Comparison of ENCODE assay signal across 15 cellular contexts in the genomic region with DNA sequence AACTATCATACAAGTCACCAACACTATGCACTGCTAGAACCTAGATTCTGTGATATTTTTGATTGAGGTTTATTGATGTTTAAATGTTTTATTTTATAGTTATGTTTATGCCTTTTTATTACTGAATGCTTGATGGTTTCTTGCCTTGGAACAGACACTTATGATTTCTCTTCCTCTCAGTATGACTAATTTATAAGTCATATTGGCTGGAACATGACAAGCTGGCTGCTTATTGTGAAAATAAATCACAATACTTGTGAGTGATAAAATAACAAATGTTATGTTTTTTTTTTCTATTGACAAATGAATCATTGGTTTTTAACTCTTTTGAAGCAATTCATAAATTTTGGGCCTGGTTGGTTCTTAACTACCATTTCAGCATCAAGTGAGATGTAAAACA.
DNase-seq lines count a peak whose midpoint lies in the region; FAIRE-seq and TF ChIP-seq lines count a peak whose summit lies in the region.
"Had no signal": no experiment of that assay in that cellular context is flagged by ENCODE, and none has a peak within 500 bp of the region (broad histone marks: within the 10 kb centered on the region; RNA-seq: fewer than 3 reads in every experiment).

No MANE protein-coding gene starts in this region.

- FAIRE-seq in RCC 7860 (lab: Jason Lieb, UNC) (peak; percentile 66), astrocyte (lab: Jason Lieb, UNC) (no peak), keratinocyte (lab: Jason Lieb, UNC) (no peak)
- FAIRE-seq: A549, GM12878, GM18507 had no signal

- no peaks in the 10 kb centered on the region for H4K20me1 ChIP-seq in astrocyte (ENCODE audit: insufficient read depth, low read length)
- H4K20me1 ChIP-seq in keratinocyte (ENCODE audit: control insufficient read depth, extremely low read depth, insufficient read depth, low read length) = no peaks in the 10 kb centered on the region

- H3K9me3 Mint-ChIP-seq in astrocyte (ENCODE audit: unreplicated experiment) = no peaks in the 10 kb centered on the region
- H3K9me3 Mint-ChIP-seq: GM23338 had no signal

- H2AFZ ChIP-seq in astrocyte (ENCODE audit: low read depth, low read length) (no peak overlapping the region), keratinocyte (ENCODE audit: control insufficient read depth, low read length) (no peak overlapping the region)
- H2AFZ ChIP-seq: GM23338 had no signal

- H3K27me3 Mint-ChIP-seq in astrocyte (ENCODE audit: low read depth, unreplicated experiment) = no peaks in the 10 kb centered on the region
- H3K27me3 Mint-ChIP-seq: CD4-positive, alpha-beta memory T cell had no signal

- no peak for TF ChIP-seq POLR2A in lower leg skin (IDR thresholded peaks at IDR 0.05)

- no peaks in the 10 kb centered on the region for H3K4me1 Mint-ChIP-seq in astrocyte (ENCODE audit: low read depth, unreplicated experiment)
- H3K4me1 Mint-ChIP-seq: CD4-positive, alpha-beta memory T cell had no signal

- H3K36me3 ChIP-seq in astrocyte (ENCODE audit: insufficient read depth, low read length) = no peaks in the 10 kb centered on the region
- H3K36me3 ChIP-seq in keratinocyte (ENCODE audit: control insufficient read depth in 2 of 2, extremely low read depth in 1 of 2, insufficient read depth in 2 of 2, low read length in 2 of 2) = no peaks in the 10 kb centered on the region
- no peaks in the 10 kb centered on the region for H3K36me3 ChIP-seq in tibial artery
- H3K36me3 ChIP-seq: BE2C had no signal

- DNase-seq in RCC 7860 (ENCODE audit: low spot score) (no peak), astrocyte (ENCODE audit: low read depth) (peak; percentile 29), keratinocyte (ENCODE audit: low read depth, low spot score) (peak; percentile 1), cortex of kidney (lab: John Stamatoyannopoulos, UW) (no peak), tibial artery (no peak), lower leg skin (ENCODE audit: low spot score in 2 of 2) (no peak)
- DNase-seq: BE2C; CD4-positive, alpha-beta memory T cell; DMS79; H7 had no signal

- H3K36me3 Mint-ChIP-seq in astrocyte (ENCODE audit: low read depth, unreplicated experiment) = no peaks in the 10 kb centered on the region
- H3K36me3 Mint-ChIP-seq: CD4-positive, alpha-beta memory T cell had no signal

- TF ChIP-seq CTCF in astrocyte (IDR thresholded peaks at IDR 0.05; ENCODE audit: insufficient read depth, low read depth, low read length) = no peak
- no peak for TF ChIP-seq CTCF in keratinocyte (optimal IDR thresholded peaks at IDR 0.05 in 1 of 3, IDR thresholded peaks at IDR 0.05 in 1 of 3, conservative IDR thresholded peaks at IDR 0.05 in 1 of 3; ENCODE audit: extremely low read depth in 1 of 3, insufficient read depth in 2 of 3, low read length in 3 of 3)
- TF ChIP-seq CTCF in tibial artery (IDR thresholded peaks at IDR 0.05) = no peak
- no peak for TF ChIP-seq CTCF in lower leg skin (IDR thresholded peaks at IDR 0.05)

- H3K4me3 ChIP-seq in astrocyte (ENCODE audit: insufficient read depth, low read depth, low read length) (no peak overlapping the region), keratinocyte (ENCODE audit: control insufficient read depth in 2 of 3, extremely low read depth in 1 of 3, insufficient read depth in 2 of 3, low read depth in 1 of 3, low read length in 3 of 3) (no peak overlapping the region), tibial artery (no peak overlapping the region), lower leg skin (ENCODE audit: low read depth, poor library complexity, severe bottlenecking) (no peak overlapping the region)
- H3K4me3 ChIP-seq: A549, GM12878, GM23338 had no signal

- H3K4me1 ChIP-seq in astrocyte (ENCODE audit: insufficient read depth, low read length) = no peaks in the 10 kb centered on the region
- no peaks in the 10 kb centered on the region for H3K4me1 ChIP-seq in keratinocyte (ENCODE audit: control insufficient read depth, extremely low read depth, insufficient read depth, low read length)
- no peaks in the 10 kb centered on the region for H3K4me1 ChIP-seq in tibial artery
- H3K4me1 ChIP-seq: A549, BE2C had no signal

- no peak overlapping the region for H3K4me3 Mint-ChIP-seq in astrocyte (ENCODE audit: unreplicated experiment)
- H3K4me3 Mint-ChIP-seq: CD4-positive, alpha-beta memory T cell; GM23338 had no signal

- H3K4me2 ChIP-seq in astrocyte (ENCODE audit: low read length) = no peak overlapping the region
- no peak overlapping the region for H3K4me2 ChIP-seq in keratinocyte (ENCODE audit: control insufficient read depth, extremely low read depth, insufficient read depth, low read depth, low read length)
- H3K4me2 ChIP-seq: A549, GM23338 had no signal

- dilution Hi-C loops in keratinocyte (cut with MboI; ENCODE audit: extremely low pct_ligation_motif_present, low sequenced_read_pairs) = no loop called here

- no peaks in the 10 kb centered on the region for H3K9me1 ChIP-seq in keratinocyte (ENCODE audit: control insufficient read depth, extremely low read depth, insufficient read depth, low read length)

- H3K27ac Mint-ChIP-seq in astrocyte (ENCODE audit: unreplicated experiment) = no peak overlapping the region
- H3K27ac Mint-ChIP-seq: CD4-positive, alpha-beta memory T cell; GM23338 had no signal

- intact Hi-C loops in tibial artery (cut with DNase I; ENCODE audit: low total_unique reads) (no loop called here), lower leg skin (cut with DNase I; ENCODE audit: low total_unique reads) (no loop called here)

- H3K79me2 ChIP-seq in astrocyte (ENCODE audit: insufficient read depth, low read length) = no peaks in the 10 kb centered on the region
- no peaks in the 10 kb centered on the region for H3K79me2 ChIP-seq in keratinocyte (ENCODE audit: control insufficient read depth, insufficient read depth, low read length)

- no peaks in the 10 kb centered on the region for H3K27me3 ChIP-seq in astrocyte (ENCODE audit: insufficient read depth, low read length)
- H3K27me3 ChIP-seq in keratinocyte (ENCODE audit: control insufficient read depth, extremely low read depth, insufficient read depth, low read length) = no peaks in the 10 kb centered on the region
- no peaks in the 10 kb centered on the region for H3K27me3 ChIP-seq in tibial artery
- H3K27me3 ChIP-seq: BE2C had no signal

- no peaks in the 10 kb centered on the region for H3K9me3 ChIP-seq in astrocyte (ENCODE audit: insufficient read depth, low read depth, low read length)
- no peaks in the 10 kb centered on the region for H3K9me3 ChIP-seq in keratinocyte (ENCODE audit: control insufficient read depth, low read depth, low read length)
- no peaks in the 10 kb centered on the region for H3K9me3 ChIP-seq in tibial artery
- H3K9me3 ChIP-seq: A549, BE2C had no signal

- no peak overlapping the region for H3K9ac ChIP-seq in astrocyte (ENCODE audit: low read length)
- no peak overlapping the region for H3K9ac ChIP-seq in keratinocyte (ENCODE audit: control insufficient read depth, extremely low read depth, insufficient read depth, low read length)

- no peak overlapping the region for H3K27ac ChIP-seq in astrocyte (ENCODE audit: low read depth, low read length)
- H3K27ac ChIP-seq in keratinocyte (ENCODE audit: control insufficient read depth, insufficient read depth, low read length) = no peak overlapping the region
- H3K27ac ChIP-seq in tibial artery = no peak overlapping the region
- H3K27ac ChIP-seq: A549, C4-2B had no signal

Comparison
In these comparisons a context has a peak if more than half of its experiments do, and no peak if none do; other contexts are left out.
1. DNase-seq: peak in astrocyte (single experiment) and keratinocyte (single experiment); none in RCC 7860 (single experiment), cortex of kidney (single experiment), tibial artery (0 of 2) and lower leg skin (0 of 2).